ENCODE assay signal across 23 cellular contexts in genomic region chr17:14135906-14136590, GRCh38.
"Had no signal": no experiment of that assay in that cellular context is flagged by ENCODE, and none has a peak within 500 bp of the region (broad histone marks: within the 10 kb centered on the region; RNA-seq: fewer than 3 reads in every experiment).

No MANE protein-coding gene starts in this region.

- H3K36me3 Mint-ChIP-seq: activated naive CD4-positive, alpha-beta T cell treated with anti-CD3 and anti-CD28 coated beads, Interleukin-2, amount 50 U/mL, for 24 hours; mesothelial cell of epicardium; naive thymus-derived CD8-positive, alpha-beta T cell; T-cell had no signal

- H3K27ac Mint-ChIP-seq: activated CD8-positive, alpha-beta memory T cell treated with anti-CD3 and anti-CD28 coated beads, Interleukin-2, amount 10 ng/mL, durations not matched to agents 7 days and 5 days; activated CD8-positive, alpha-beta T cell treated with anti-CD3 and anti-CD28 coated beads for 36 hours; mesothelial cell of epicardium; T-cell; T-helper 2 cell treated with Interferon-gamma antibody and Interleukin-4, amounts not matched to agents 5 μg/mL and 100 μg/mL, for 36 hours had no signal

- FAIRE-seq: astrocyte, islet of Langerhans, TTC549 had no signal

- H3K4me3 Mint-ChIP-seq: activated CD8-positive, alpha-beta memory T cell treated with anti-CD3 and anti-CD28 coated beads, Interleukin-2, amount 10 ng/mL, durations not matched to agents 7 days and 5 days; activated CD8-positive, alpha-beta T cell treated with anti-CD3 and anti-CD28 coated beads for 36 hours; activated naive CD4-positive, alpha-beta T cell treated with anti-CD3 and anti-CD28 coated beads, Interleukin-2, amount 50 U/mL, for 24 hours; mesothelial cell of epicardium; naive thymus-derived CD8-positive, alpha-beta T cell; T-cell; T-helper 2 cell treated with Interferon-gamma antibody and Interleukin-4, amounts not matched to agents 5 μg/mL and 100 μg/mL, for 36 hours had no signal

- H3K27me3 Mint-ChIP-seq: activated CD8-positive, alpha-beta memory T cell treated with anti-CD3 and anti-CD28 coated beads, Interleukin-2, amount 10 ng/mL, durations not matched to agents 7 days and 5 days; activated CD8-positive, alpha-beta T cell treated with anti-CD3 and anti-CD28 coated beads for 36 hours; activated naive CD4-positive, alpha-beta T cell treated with anti-CD3 and anti-CD28 coated beads, Interleukin-2, amount 50 U/mL, for 24 hours; naive thymus-derived CD8-positive, alpha-beta T cell; T-cell had no signal

- H3K9me3 Mint-ChIP-seq: activated CD8-positive, alpha-beta T cell treated with anti-CD3 and anti-CD28 coated beads for 36 hours; activated naive CD4-positive, alpha-beta T cell treated with anti-CD3 and anti-CD28 coated beads, Interleukin-2, amount 50 U/mL, for 24 hours; naive thymus-derived CD8-positive, alpha-beta T cell; T-cell had no signal

- ATAC-seq: activated CD8-positive, alpha-beta memory T cell treated with anti-CD3 and anti-CD28 coated beads, Interleukin-2, amount 10 ng/mL, durations not matched to agents 7 days and 5 days; activated CD8-positive, alpha-beta T cell treated with anti-CD3 and anti-CD28 coated beads for 36 hours; gastroesophageal sphincter; left ventricle myocardium superior; naive thymus-derived CD8-positive, alpha-beta T cell; T-cell had no signal

- DNase-seq: activated CD4-positive, alpha-beta T cell treated with anti-CD3 and anti-CD28 coated beads for 1 hour; activated CD8-positive, alpha-beta memory T cell treated with anti-CD3 and anti-CD28 coated beads, Interleukin-2, amount 10 ng/mL, durations not matched to agents 7 days and 5 days; activated CD8-positive, alpha-beta T cell treated with anti-CD3 and anti-CD28 coated beads for 36 hours; activated effector memory CD4-positive, alpha-beta T cell treated with anti-CD3 and anti-CD28 coated beads, Interleukin-2, amount 50 U/mL, for 16 hours; colonic mucosa; esophagus squamous epithelium; head of caudate nucleus; hypothalamus; left ventricle myocardium superior; mammary epithelial cell; naive thymus-derived CD8-positive, alpha-beta T cell; stimulated activated CD4-positive, alpha-beta T cell treated with anti-CD3 and anti-CD28 coated beads, Interleukin-2, amount 100 ng/mL, for 48 hours; stimulated activated naive CD4-positive, alpha-beta T cell treated with Interleukin-2 at 50 U/mL for 16 hours; T-cell; upper lobe of left lung; WERI-Rb-1 had no signal
